Comparison of ENCODE assay signal across 20 cellular contexts in genomic region chr16:87414251-87414680, GRCh38. TPM values are rescaled to one million over a fixed set of nuclear protein-coding genes. Genes with fewer than 3 reads are reported as not detected.
DNase-seq lines count a peak whose midpoint lies in the region; ATAC-seq, FAIRE-seq and TF ChIP-seq lines count a peak whose summit lies in the region.
"Had no signal": no experiment of that assay in that cellular context is flagged by ENCODE, and none has a peak within 500 bp of the region (broad histone marks: within the 10 kb centered on the region; RNA-seq: fewer than 3 reads in every experiment).

No MANE protein-coding gene starts in this region.

- TF ChIP-seq POLR2A in GM12878 (IDR thresholded peaks at IDR 0.05; ENCODE audit: low read depth, low read length) = no peak

- SMC1A ChIA-PET in GM12878 (lab: Charles Lee; ENCODE audit: uncharacterized antibody, unreplicated experiment) = no interaction called here

- H4K20me1 ChIP-seq in GM12878 (ENCODE audit: control insufficient read depth, insufficient read depth) = no peaks in the 10 kb centered on the region; the same call in 1 of the 2 replicates

- H3K9me3 Mint-ChIP-seq in activated CD4-positive, alpha-beta T cell treated with anti-CD3 and anti-CD28 coated beads for 36 hours (ENCODE audit: low read depth) = no peaks in the 10 kb centered on the region
- no peaks in the 10 kb centered on the region for H3K9me3 Mint-ChIP-seq in activated CD4-positive, alpha-beta T cell treated with anti-CD3 and anti-CD28 coated beads, Interleukin-2, amount 10 ng/mL, durations not matched to agents 7 days and 5 days
- H3K9me3 Mint-ChIP-seq in nephron = no peaks in the 10 kb centered on the region
- H3K9me3 Mint-ChIP-seq: CD4-positive, alpha-beta memory T cell had no signal

- H3K27me3 Mint-ChIP-seq in activated CD4-positive, alpha-beta T cell treated with anti-CD3 and anti-CD28 coated beads for 36 hours = no peaks in the 10 kb centered on the region
- no peaks in the 10 kb centered on the region for H3K27me3 Mint-ChIP-seq in activated CD4-positive, alpha-beta T cell treated with anti-CD3 and anti-CD28 coated beads, Interleukin-2, amount 10 ng/mL, durations not matched to agents 7 days and 5 days
- H3K27me3 Mint-ChIP-seq in nephron (ENCODE audit: low read depth) = no peaks in the 10 kb centered on the region
- H3K27me3 Mint-ChIP-seq: CD4-positive, alpha-beta memory T cell had no signal

- RAD21 ChIA-PET in GM12878 (lab: Charles Lee; ENCODE audit: unreplicated experiment) = no interaction called here

- peak; percentile 70 for ATAC-seq in activated CD4-positive, alpha-beta T cell treated with anti-CD3 and anti-CD28 coated beads for 36 hours
- ATAC-seq in GM12878 (peak; percentile 77), GM19397 (IDR thresholded peaks at IDR 0.05; ENCODE audit: unreplicated experiment) (no peak), HG02870 (IDR thresholded peaks at IDR 0.05; ENCODE audit: unreplicated experiment) (no peak)
- ATAC-seq: HCT116 had no signal

- peaks cover 0 to 5% of the 10 kb centered on the region in 2 experiments; a peak in 1 of 4 replicates for H3K27me3 ChIP-seq in GM12878 (replicated peaks in 1 of 2; ENCODE audit: control insufficient read depth in 2 of 2, insufficient read depth in 2 of 2, low read length in 1 of 2)
- H3K27me3 ChIP-seq: MG63 had no signal

- CTCF ChIA-PET in activated CD4-positive, alpha-beta T cell treated with anti-CD3 and anti-CD28 coated beads for 36 hours (lab: Charles Lee) = interaction anchor here (1.6 kb wide), 1 partner anchor 222 kb away, joined by 7 read pairs; no protein-coding TSS in a partner anchor
- CTCF ChIA-PET in activated CD4-positive, alpha-beta T cell treated with anti-CD3 and anti-CD28 coated beads, Interleukin-2, amount 10 ng/mL, durations not matched to agents 7 days and 5 days (lab: Charles Lee) = no interaction called here
- CTCF ChIA-PET in GM12878 (lab: Yijun Ruan, JAX) = no interaction called here

- FAIRE-seq in GM12878 (lab: Jason Lieb, UNC) = peak; percentile 18

- intact Hi-C loops in activated CD4-positive, alpha-beta T cell treated with anti-CD3 and anti-CD28 coated beads for 36 hours (cut with DNase I, micrococcal nuclease) = no loop called here
- intact Hi-C loops in GM12878 (cut with micrococcal nuclease; ENCODE audit: unreplicated experiment) = no loop called here

- no peak for TF ChIP-seq CTCF in GM12878 (IDR thresholded peaks at IDR 0.05 in 2 of 3, conservative IDR thresholded peaks at IDR 0.05 in 1 of 3; ENCODE audit: control insufficient read depth in 2 of 3, extremely low read depth in 1 of 3, insufficient read depth in 1 of 3, low read depth in 3 of 3, low read length in 3 of 3)
- TF ChIP-seq CTCF in nephron (IDR thresholded peaks at IDR 0.05; ENCODE audit: unreplicated experiment in 3 of 3) = no peak

- no peak overlapping the region for H3K9ac ChIP-seq in GM12878 (ENCODE audit: control insufficient read depth, insufficient read depth, low read length)
- H3K9ac ChIP-seq: GM23248 had no signal

- no peak overlapping the region for H3K4me3 ChIP-seq in GM12878
- H3K4me3 ChIP-seq: GM23248, MG63 had no signal

- H3K36me3 ChIP-seq in GM12878 (ENCODE audit: control insufficient read depth in 2 of 2, insufficient read depth in 2 of 2, low read length in 1 of 2) = no peaks in the 10 kb centered on the region
- H3K36me3 ChIP-seq: MG63 had no signal

- no peak overlapping the region for H2AFZ ChIP-seq in GM12878 (ENCODE audit: control insufficient read depth, low read depth, low read length)
- H2AFZ ChIP-seq: GM23248 had no signal

- DNase-seq in activated CD4-positive, alpha-beta T cell treated with anti-CD3 and anti-CD28 coated beads for 36 hours = peak; percentile 41
- no peak for DNase-seq in activated CD4-positive, alpha-beta T cell treated with anti-CD3 and anti-CD28 coated beads, Interleukin-2, amount 10 ng/mL, durations not matched to agents 7 days and 5 days
- peak; percentile 48 for DNase-seq in ELR (ENCODE audit: low read depth)
- no peak for DNase-seq in GM12878 (ENCODE audit: low read depth, low spot score)
- DNase-seq in anterior cingulate cortex (lab: John Stamatoyannopoulos, UW) = no peak
- DNase-seq: 8988T; Calu3; CD4-positive, alpha-beta memory T cell; DMS53; GM23248; MG63; NCI-H1105 treated with DMSO at 0.1 percent for 48 hours; NCI-H187; NCI-H345; NCI-H526 treated with DMSO at 0.1 percent for 48 hours; SIG-M5 had no signal

- H3K36me3 Mint-ChIP-seq in activated CD4-positive, alpha-beta T cell treated with anti-CD3 and anti-CD28 coated beads for 36 hours (ENCODE audit: low read depth) = peaks cover 28% of the 10 kb centered on the region
- peaks cover 2% of the 10 kb centered on the region for H3K36me3 Mint-ChIP-seq in activated CD4-positive, alpha-beta T cell treated with anti-CD3 and anti-CD28 coated beads, Interleukin-2, amount 10 ng/mL, durations not matched to agents 7 days and 5 days (ENCODE audit: low read depth)
- peaks cover 49% of the 10 kb centered on the region for H3K36me3 Mint-ChIP-seq in nephron (ENCODE audit: low read depth)

- no peak overlapping the region for H3K27ac ChIP-seq in GM12878 (ENCODE audit: control insufficient read depth, insufficient read depth)
- H3K27ac ChIP-seq: GM23248 had no signal

- in situ Hi-C loops in GM12878 (cut with MboI) = no loop called here

- H3K9me3 ChIP-seq in GM12878 (replicated peaks; ENCODE audit: control insufficient read depth, insufficient read depth, low read length) = no peaks in the 10 kb centered on the region; the same call in 2 of the 3 replicates
- H3K9me3 ChIP-seq: MG63 had no signal

- TF ChIP-seq RAD21 in GM12878 (IDR thresholded peaks at IDR 0.05; ENCODE audit: insufficient read depth, low read depth, low read length) = no peak

- BruUV-seq in GM12878 (replicated peaks; lab: Mats Ljungman, UMichigan) = no TSS peak

- no peaks in the 10 kb centered on the region for H3K79me2 ChIP-seq in GM12878 (ENCODE audit: control insufficient read depth, insufficient read depth, low read length)

- 15% methylated on average over 24 of the region's 24 CpGs for WGBS in GM12878 (ENCODE audit: insufficient coverage, insufficient replicate concordance, low lambda C conversion rate, missing lambda C conversion rate)

- no peak for TF ChIP-seq EP300 in GM12878 (IDR thresholded peaks at IDR 0.05; ENCODE audit: borderline replicate concordance in 1 of 2, control insufficient read depth in 1 of 2, low read depth in 2 of 2, low read length in 2 of 2)

- H3K4me1 Mint-ChIP-seq in activated CD4-positive, alpha-beta T cell treated with anti-CD3 and anti-CD28 coated beads for 36 hours = no peaks in the 10 kb centered on the region
- H3K4me1 Mint-ChIP-seq in activated CD4-positive, alpha-beta T cell treated with anti-CD3 and anti-CD28 coated beads, Interleukin-2, amount 10 ng/mL, durations not matched to agents 7 days and 5 days = no peaks in the 10 kb centered on the region
- no peaks in the 10 kb centered on the region for H3K4me1 Mint-ChIP-seq in nephron
- H3K4me1 Mint-ChIP-seq: CD4-positive, alpha-beta memory T cell had no signal

- H3K4me2 ChIP-seq in GM12878 (ENCODE audit: control insufficient read depth, insufficient read depth) = no peak overlapping the region

- H3K27ac Mint-ChIP-seq in activated CD4-positive, alpha-beta T cell treated with anti-CD3 and anti-CD28 coated beads for 36 hours = no peak overlapping the region
- H3K27ac Mint-ChIP-seq in activated CD4-positive, alpha-beta T cell treated with anti-CD3 and anti-CD28 coated beads, Interleukin-2, amount 10 ng/mL, durations not matched to agents 7 days and 5 days = no peak overlapping the region
- peak overlapping the region in 2 of 3 experiments; percentile 71 to 77 for H3K27ac Mint-ChIP-seq in nephron

- no peaks in the 10 kb centered on the region for H3K4me1 ChIP-seq in GM12878 (ENCODE audit: control insufficient read depth, insufficient read depth, low read length)

- H3K4me3 Mint-ChIP-seq in activated CD4-positive, alpha-beta T cell treated with anti-CD3 and anti-CD28 coated beads for 36 hours = no peak overlapping the region
- no peak overlapping the region for H3K4me3 Mint-ChIP-seq in activated CD4-positive, alpha-beta T cell treated with anti-CD3 and anti-CD28 coated beads, Interleukin-2, amount 10 ng/mL, durations not matched to agents 7 days and 5 days
- H3K4me3 Mint-ChIP-seq in nephron = no peak overlapping the region
- H3K4me3 Mint-ChIP-seq: CD4-positive, alpha-beta memory T cell had no signal

- POLR2A ChIA-PET in activated CD4-positive, alpha-beta T cell treated with anti-CD3 and anti-CD28 coated beads for 36 hours (lab: Charles Lee) = no interaction called here
- POLR2A ChIA-PET in activated CD4-positive, alpha-beta T cell treated with anti-CD3 and anti-CD28 coated beads, Interleukin-2, amount 10 ng/mL, durations not matched to agents 7 days and 5 days (lab: Charles Lee) = no interaction called here
- POLR2A ChIA-PET in GM12878 (lab: Charles Lee) = no interaction called here

RNA-seq across cellular contexts. Expression of gene MAP1LC3B, which starts 22.1 kb away (rescaled TPM):
- 10 to 100 TPM; 49.7 to 62.1 TPM for total RNA-seq in activated CD4-positive, alpha-beta T cell treated with anti-CD3 and anti-CD28 coated beads for 36 hours
- total RNA-seq in activated CD4-positive, alpha-beta T cell treated with anti-CD3 and anti-CD28 coated beads, Interleukin-2, amount 10 ng/mL, durations not matched to agents 7 days and 5 days = 10 to 100 TPM; 50.5 to 55.4 TPM
- 16.7 and 17.8 TPM in 2 replicates for total RNA-seq in GM12878 (2013; cell fraction: nucleolus; rRNA removed)
- total RNA-seq in GM12878 (2014; rRNA removed) (7.4 and 8.1 TPM in 2 replicates), GM12878 (2014; rRNA removed; fragmentation: Illumina TruSeq; extraction: Trizol) (6.1 and 7.2 TPM in 2 replicates), GM12878 (2021) (21.4 and 21.5 TPM in 2 replicates)
- 24.7 TPM for polyA plus RNA-seq in GM12878 (2011; ENCODE audit: low read depth)
- polyA plus RNA-seq in GM12878 (2011; rRNA removed) (15.5 and 16.9 TPM in 2 replicates), GM12878 (2014; fragmentation: Illumina TruSeq; extraction: Trizol) (22.0 and 27.1 TPM in 2 replicates), GM12878 (2014; fragmentation: Nextera tagmentation; extraction: Ambion mirVana) (10 to 100 TPM in 1 of 2 experiments, 1 to 10 TPM in 1; 9.1 to 11.9 TPM), GM12878 (2014; rRNA removed) (9.4 and 10.3 TPM in 2 replicates), GM12878 (2016; fragmentation: Nextera tagmentation; extraction: Ambion mirVana) (10 to 100 TPM; 42.7 to 42.8 TPM)
- 8.0 and 13.2 TPM in 2 replicates for polyA plus RNA-seq in GM12878 (2011; cell fraction: cytosol; rRNA removed)
- 7.3 and 8.1 TPM in 2 replicates for polyA plus RNA-seq in GM12878 (2011; cell fraction: nucleus; rRNA removed)
- 31.9 and 34.0 TPM in 2 replicates for polyA plus RNA-seq in GM12878 (2012)
- 7.8 and 9.0 TPM in 2 replicates for polyA minus RNA-seq in GM12878 (2011; rRNA and poly(A)+ RNA removed)
- 4.1 and 8.4 TPM in 2 replicates for polyA minus RNA-seq in GM12878 (2011; cell fraction: cytosol; rRNA and poly(A)+ RNA removed)
- polyA minus RNA-seq in GM12878 (2011; cell fraction: nucleus; rRNA and poly(A)+ RNA removed) = 4.4 and 5.6 TPM in 2 replicates

RNA-seq across cellular contexts. Expression of gene FBXO31, which starts 30.7 kb away (rescaled TPM):
- 10 to 100 TPM; 26.8 to 33.0 TPM for total RNA-seq in activated CD4-positive, alpha-beta T cell treated with anti-CD3 and anti-CD28 coated beads for 36 hours
- 10 to 100 TPM; 27.4 to 30.6 TPM for total RNA-seq in activated CD4-positive, alpha-beta T cell treated with anti-CD3 and anti-CD28 coated beads, Interleukin-2, amount 10 ng/mL, durations not matched to agents 7 days and 5 days
- 24.8 and 40.0 TPM in 2 replicates for total RNA-seq in GM12878 (2013; cell fraction: nucleolus; rRNA removed)
- total RNA-seq in GM12878 (2014; rRNA removed) (13.9 and 14.6 TPM in 2 replicates), GM12878 (2014; rRNA removed; fragmentation: Illumina TruSeq; extraction: Trizol) (7.4 and 8.4 TPM in 2 replicates), GM12878 (2021) (29.2 and 33.1 TPM in 2 replicates)
- 8.6 TPM for polyA plus RNA-seq in GM12878 (2011; ENCODE audit: low read depth)
- polyA plus RNA-seq in GM12878 (2011; rRNA removed) (9.3 and 14.8 TPM in 2 replicates), GM12878 (2014; fragmentation: Illumina TruSeq; extraction: Trizol) (3.6 and 8.6 TPM in 2 replicates), GM12878 (2014; fragmentation: Nextera tagmentation; extraction: Ambion mirVana) (under 1 TPM; 0.19 to 0.97 TPM), GM12878 (2014; rRNA removed) (15.8 and 22.6 TPM in 2 replicates), GM12878 (2016; fragmentation: Nextera tagmentation; extraction: Ambion mirVana) (10 to 100 TPM in 1 of 2 experiments, 1 to 10 TPM in 1; 10.0 to 10.7 TPM)
- polyA plus RNA-seq in GM12878 (2011; cell fraction: cytosol; rRNA removed) = 11.5 and 13.6 TPM in 2 replicates
- polyA plus RNA-seq in GM12878 (2011; cell fraction: nucleus; rRNA removed) = 42.5 and 42.8 TPM in 2 replicates
- 18.2 and 20.2 TPM in 2 replicates for polyA plus RNA-seq in GM12878 (2012)
- polyA minus RNA-seq in GM12878 (2011; rRNA and poly(A)+ RNA removed) = 15.2 and 22.1 TPM in 2 replicates
- 4.8 and 7.2 TPM in 2 replicates for polyA minus RNA-seq in GM12878 (2011; cell fraction: cytosol; rRNA and poly(A)+ RNA removed)
- polyA minus RNA-seq in GM12878 (2011; cell fraction: nucleus; rRNA and poly(A)+ RNA removed) = 15.7 and 23.9 TPM in 2 replicates

Comparison
In these comparisons a context has a peak if more than half of its experiments do, and no peak if none do; other contexts are left out.
1. DNase-seq: peak in activated CD4-positive, alpha-beta T cell treated with anti-CD3 and anti-CD28 coated beads for 36 hours (single experiment) and ELR (single experiment); none in activated CD4-positive, alpha-beta T cell treated with anti-CD3 and anti-CD28 coated beads, Interleukin-2, amount 10 ng/mL, durations not matched to agents 7 days and 5 days (single experiment), GM12878 (single experiment) and anterior cingulate cortex (0 of 58).
2. ATAC-seq: peak in activated CD4-positive, alpha-beta T cell treated with anti-CD3 and anti-CD28 coated beads for 36 hours (single experiment) and GM12878 (single experiment); none in GM19397 (single experiment) and HG02870 (single experiment).
3. H3K27ac Mint-ChIP-seq: peak in nephron (2 of 3); none in activated CD4-positive, alpha-beta T cell treated with anti-CD3 and anti-CD28 coated beads for 36 hours (single experiment) and activated CD4-positive, alpha-beta T cell treated with anti-CD3 and anti-CD28 coated beads, Interleukin-2, amount 10 ng/mL, durations not matched to agents 7 days and 5 days (single experiment).